Comparison of ENCODE assay signal across 1 cellular context in the genomic region with DNA sequence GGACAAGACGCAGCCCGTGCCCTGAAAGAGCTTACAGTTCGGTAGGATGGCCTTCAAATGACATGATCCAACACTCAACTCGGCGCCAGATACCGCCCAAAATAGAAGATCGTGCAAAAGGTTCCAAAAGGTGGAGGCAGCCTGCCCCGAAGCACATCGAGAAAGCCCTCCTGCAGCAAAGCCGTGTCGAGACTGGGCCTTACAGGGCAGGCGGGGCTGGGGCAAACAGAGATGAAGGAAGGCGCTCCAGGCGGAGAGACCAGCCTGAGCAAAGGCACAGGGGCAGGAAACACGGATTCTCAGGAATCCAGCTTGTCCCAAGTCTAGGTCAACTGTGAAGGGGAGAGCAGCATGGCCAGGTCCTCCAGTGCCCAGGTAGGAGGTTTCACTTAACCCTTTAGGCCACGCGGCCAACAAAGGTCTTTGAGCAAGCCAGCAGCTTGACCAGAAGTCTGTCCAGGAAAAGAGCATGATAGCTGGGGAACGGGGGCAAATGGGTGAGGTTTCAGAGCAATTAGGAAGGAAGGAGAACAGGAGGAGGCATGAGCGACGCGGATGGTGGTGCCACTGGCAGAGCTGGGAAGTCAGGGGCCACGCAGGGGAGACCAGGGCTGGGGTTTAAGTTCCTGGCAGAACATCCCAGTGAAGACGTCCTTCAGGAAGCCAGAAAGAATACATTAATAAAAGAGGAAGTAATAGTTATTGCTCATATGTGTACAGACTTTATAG.
A peak's percentile ranks its signal among the peaks of the same experiment; 100 is the strongest.
TF ChIP-seq lines count a peak whose summit lies in the region.

No MANE protein-coding gene starts in this region.

TF ChIP-seq in GM12878, 131 proteins besides CTCF, POLR2A, EP300 and RAD21 (continued from another document):
- no peak for TF ChIP-seq TCF3 (IDR thresholded peaks at IDR 0.05; ENCODE audit: borderline replicate concordance, insufficient read depth, low read depth, low read length)
- no peak for TF ChIP-seq YBX1 (IDR thresholded peaks at IDR 0.05)
- TF ChIP-seq IKZF2 (IDR thresholded peaks at IDR 0.05) = peak in 1 of 2 experiments; percentile 39; a peak in 2 of 4 replicates
